Comparison of ENCODE assay signal across 10 cellular contexts in genomic region chr21:29245104-29245643, GRCh38. TPM values are rescaled to one million over a fixed set of nuclear protein-coding genes. Genes with fewer than 3 reads are reported as not detected.
DNase-seq lines count a peak whose midpoint lies in the region; ATAC-seq and TF ChIP-seq lines count a peak whose summit lies in the region.
"Had no signal": no experiment of that assay in that cellular context is flagged by ENCODE, and none has a peak within 500 bp of the region (broad histone marks: within the 10 kb centered on the region; RNA-seq: fewer than 3 reads in every experiment).

No MANE protein-coding gene starts in this region.

- 60% methylated on average over 3 of the region's 3 CpGs for WGBS in right cardiac atrium
- 91% methylated on average over 3 of the region's 3 CpGs for WGBS in thymus

- no peak for TF ChIP-seq POLR2A in uterus (IDR thresholded peaks at IDR 0.05)

- no peaks in the 10 kb centered on the region for H3K36me3 Mint-ChIP-seq in activated T-helper 1 cell treated with anti-CD3 and anti-CD28 coated beads, Interleukin-12 subunit alpha, Interleukin-12 subunit beta, Interleukin-2, Interleukin-4 antibody, amounts not matched to agents 30 ng/mL and 10 ng/mL and 1 ng/mL, durations not matched to agents 14 hours and 24 hours and 36 hours (ENCODE audit: low read depth)

- H3K4me1 ChIP-seq in right cardiac atrium (ENCODE audit: control insufficient read depth, insufficient read depth, low read length) (peaks cover 6% of the 10 kb centered on the region), left ventricle myocardium inferior (peaks cover 10% of the 10 kb centered on the region), thymus (ENCODE audit: control insufficient read depth, insufficient read depth, low read length) (no peaks in the 10 kb centered on the region), uterus (no peaks in the 10 kb centered on the region)
- H3K4me1 ChIP-seq: Caco-2 had no signal

- peaks cover 15% of the 10 kb centered on the region for H3K9me3 Mint-ChIP-seq in activated T-helper 1 cell treated with anti-CD3 and anti-CD28 coated beads, Interleukin-12 subunit alpha, Interleukin-12 subunit beta, Interleukin-2, Interleukin-4 antibody, amounts not matched to agents 30 ng/mL and 10 ng/mL and 1 ng/mL, durations not matched to agents 14 hours and 24 hours and 36 hours

- H3K4me3 ChIP-seq in right cardiac atrium (ENCODE audit: low read length), result no peak overlapping the region
- no peak overlapping the region for H3K4me3 ChIP-seq in left ventricle myocardium inferior
- H3K4me3 ChIP-seq in thymus (ENCODE audit: low read length), result no peak overlapping the region
- H3K4me3 ChIP-seq in uterus, result no peak overlapping the region

- no peaks in the 10 kb centered on the region for H3K9me3 ChIP-seq in right cardiac atrium (ENCODE audit: control insufficient read depth, low read length)
- peaks cover 5% of the 10 kb centered on the region for H3K9me3 ChIP-seq in left ventricle myocardium inferior (replicated peaks)
- H3K9me3 ChIP-seq in thymus (ENCODE audit: control insufficient read depth), result no peaks in the 10 kb centered on the region
- H3K9me3 ChIP-seq in uterus, result no peaks in the 10 kb centered on the region
- H3K9me3 ChIP-seq: Caco-2 had no signal

- H3K36me3 ChIP-seq in left ventricle myocardium inferior (no peaks in the 10 kb centered on the region), thymus (ENCODE audit: control insufficient read depth, insufficient read depth) (no peaks in the 10 kb centered on the region), uterus (no peaks in the 10 kb centered on the region)

- TF ChIP-seq CTCF in left ventricle myocardium inferior (IDR thresholded peaks at IDR 0.05; ENCODE audit: borderline replicate concordance) (no peak), uterus (IDR thresholded peaks at IDR 0.05) (no peak)

- H3K27ac Mint-ChIP-seq in activated T-helper 1 cell treated with anti-CD3 and anti-CD28 coated beads, Interleukin-12 subunit alpha, Interleukin-12 subunit beta, Interleukin-2, Interleukin-4 antibody, amounts not matched to agents 30 ng/mL and 10 ng/mL and 1 ng/mL, durations not matched to agents 14 hours and 24 hours and 36 hours, result peak overlapping the region; percentile 49

- peaks cover 36% of the 10 kb centered on the region for H3K27me3 Mint-ChIP-seq in activated T-helper 1 cell treated with anti-CD3 and anti-CD28 coated beads, Interleukin-12 subunit alpha, Interleukin-12 subunit beta, Interleukin-2, Interleukin-4 antibody, amounts not matched to agents 30 ng/mL and 10 ng/mL and 1 ng/mL, durations not matched to agents 14 hours and 24 hours and 36 hours (ENCODE audit: insufficient read depth)

- H3K4me3 Mint-ChIP-seq in activated T-helper 1 cell treated with anti-CD3 and anti-CD28 coated beads, Interleukin-12 subunit alpha, Interleukin-12 subunit beta, Interleukin-2, Interleukin-4 antibody, amounts not matched to agents 30 ng/mL and 10 ng/mL and 1 ng/mL, durations not matched to agents 14 hours and 24 hours and 36 hours, result no peak overlapping the region

- peak overlapping the region; percentile 13 for H3K27ac ChIP-seq in right cardiac atrium (ENCODE audit: low read length)
- H3K27ac ChIP-seq in left ventricle myocardium inferior (replicated peaks), result no peak overlapping the region
- H3K27ac ChIP-seq in thymus (ENCODE audit: low read depth), result peak overlapping the region; percentile 15
- H3K27ac ChIP-seq in uterus, result no peak overlapping the region

- ATAC-seq in right cardiac atrium (no peak), HG02840 (IDR thresholded peaks at IDR 0.05; ENCODE audit: low FRiP score, unreplicated experiment) (peak; percentile 76), HG03159 (IDR thresholded peaks at IDR 0.05; ENCODE audit: unreplicated experiment) (no peak)

- DNase-seq in right cardiac atrium, result no peak
- no peak for DNase-seq in left ventricle myocardium inferior
- no peak for DNase-seq in activated T-helper 1 cell treated with anti-CD3 and anti-CD28 coated beads, Interleukin-12 subunit alpha, Interleukin-12 subunit beta, Interleukin-2, Interleukin-4 antibody, amounts not matched to agents 30 ng/mL and 10 ng/mL and 1 ng/mL, durations not matched to agents 14 hours and 24 hours and 36 hours (ENCODE audit: low spot score)
- DNase-seq in occipital lobe (lab: John Stamatoyannopoulos, UW), result no peak
- no peak for DNase-seq in uterus
- DNase-seq: amygdala, Caco-2 had no signal

- H3K27me3 ChIP-seq in right cardiac atrium (ENCODE audit: control insufficient read depth, insufficient read depth) (no peaks in the 10 kb centered on the region), left ventricle myocardium inferior (ENCODE audit: low read depth) (no peaks in the 10 kb centered on the region), thymus (ENCODE audit: control insufficient read depth, insufficient read depth) (no peaks in the 10 kb centered on the region), uterus (no peaks in the 10 kb centered on the region)

- intact Hi-C loops in right cardiac atrium (cut with DNase I) (no loop called here), left ventricle myocardium inferior (cut with micrococcal nuclease) (no loop called here), uterus (cut with DNase I; ENCODE audit: low total_unique reads) (no loop called here)
- intact Hi-C loops in activated T-helper 1 cell treated with anti-CD3 and anti-CD28 coated beads, Interleukin-12 subunit alpha, Interleukin-12 subunit beta, Interleukin-2, Interleukin-4 antibody, amounts not matched to agents 30 ng/mL and 10 ng/mL and 1 ng/mL, durations not matched to agents 14 hours and 24 hours and 36 hours (cut with micrococcal nuclease), result loop anchor here (1.0 to 5.0 kb wide), 11 partner anchors 10 to 412 kb away; no protein-coding TSS in a partner anchor

- H3K4me1 Mint-ChIP-seq in activated T-helper 1 cell treated with anti-CD3 and anti-CD28 coated beads, Interleukin-12 subunit alpha, Interleukin-12 subunit beta, Interleukin-2, Interleukin-4 antibody, amounts not matched to agents 30 ng/mL and 10 ng/mL and 1 ng/mL, durations not matched to agents 14 hours and 24 hours and 36 hours (ENCODE audit: low read depth), result peaks cover 9% of the 10 kb centered on the region

RNA-seq across cellular contexts. Expression of gene BACH1, which starts 53.5 kb away (rescaled TPM):
- 10 to 100 TPM; 44.8 to 68.3 (median 47.4) TPM for total RNA-seq in right cardiac atrium
- 5.0 TPM for polyA plus RNA-seq in right cardiac atrium
- total RNA-seq in left ventricle myocardium inferior, result 38.3 TPM
- 22.7 and 23.1 TPM in 2 replicates for total RNA-seq in activated T-helper 1 cell treated with anti-CD3 and anti-CD28 coated beads, Interleukin-12 subunit alpha, Interleukin-12 subunit beta, Interleukin-2, Interleukin-4 antibody, amounts not matched to agents 30 ng/mL and 10 ng/mL and 1 ng/mL, durations not matched to agents 14 hours and 24 hours and 36 hours
- 17.6 TPM for polyA plus RNA-seq in thymus
- 127 TPM for total RNA-seq in occipital lobe
- total RNA-seq in uterus, result 100 to 1,000 TPM in 2 of 4 donors, 10 to 100 TPM in 2; 52.9 to 107 (median 79.1) TPM

Comparison
In these comparisons a context has a peak if more than half of its experiments do, and no peak if none do; other contexts are left out.
1. H3K27ac ChIP-seq: peak in right cardiac atrium (single experiment) and thymus (single experiment); none in left ventricle myocardium inferior (single experiment) and uterus (0 of 2).